In genomic region chr10:124625831-124626238, GRCh38 we compare ENCODE assay signal across 22 cellular contexts.
A peak's percentile ranks its signal among the peaks of the same experiment; 100 is the strongest.
DNase-seq lines count a peak whose midpoint lies in the region; ATAC-seq and TF ChIP-seq lines count a peak whose summit lies in the region.
"Had no signal": no experiment of that assay in that cellular context is flagged by ENCODE, and none has a peak within 500 bp of the region (broad histone marks: within the 10 kb centered on the region; RNA-seq: fewer than 3 reads in every experiment).

No MANE protein-coding gene starts in this region.

- H3K27me3 Mint-ChIP-seq in activated B cell treated with CpG ODN at 0.5 μM for 24 hours: no peaks in the 10 kb centered on the region
- H3K27me3 Mint-ChIP-seq in activated T-cell treated with anti-CD3 and anti-CD28 coated beads, Interleukin-2, amount 50 U/mL, for 24 hours: no peaks in the 10 kb centered on the region
- H3K27me3 Mint-ChIP-seq: progenitor cell of endocrine pancreas, type B pancreatic cell had no signal

- H3K9me3 ChIP-seq in DND-41 (ENCODE audit: insufficient read depth, low read length, severe bottlenecking): no peaks in the 10 kb centered on the region
- H3K9me3 ChIP-seq: esophagus muscularis mucosa had no signal

- CTCF ChIA-PET in activated B cell treated with CpG ODN at 0.5 μM for 24 hours (lab: Charles Lee): interaction anchor here (1.8 to 2.5 kb wide), 4 partner anchors 92 to 120 kb away, joined by 5 to 8 read pairs (median 7); no protein-coding TSS in a partner anchor

- peaks cover 99% of the 10 kb centered on the region for H3K4me1 Mint-ChIP-seq in activated B cell treated with CpG ODN at 0.5 μM for 24 hours
- H3K4me1 Mint-ChIP-seq in stimulated activated effector memory CD8-positive, alpha-beta T cell treated with anti-CD3 and anti-CD28 coated beads, Interleukin-12 subunit alpha, Interleukin-12 subunit beta, amount 100 ng/mL, for 72 hours: peaks cover 71% of the 10 kb centered on the region
- H3K4me1 Mint-ChIP-seq in activated T-cell treated with anti-CD3 and anti-CD28 coated beads, Interleukin-2, amount 50 U/mL, for 24 hours (ENCODE audit: low read depth): peaks cover 45% of the 10 kb centered on the region

- H3K27ac ChIP-seq in DND-41 (ENCODE audit: low read length) (peak overlapping the region; percentile 95), foreskin keratinocyte (no peak overlapping the region)
- H3K27ac ChIP-seq: hepatocyte had no signal

- H3K27me3 ChIP-seq in DND-41 (ENCODE audit: insufficient read depth, low read length, poor library complexity) (no peaks in the 10 kb centered on the region), foreskin keratinocyte (no peaks in the 10 kb centered on the region)
- H3K27me3 ChIP-seq: esophagus muscularis mucosa, hepatocyte had no signal

- H3K4me1 ChIP-seq in DND-41 (ENCODE audit: insufficient read depth, low read length): peaks cover 72% of the 10 kb centered on the region
- peaks cover 10% of the 10 kb centered on the region for H3K4me1 ChIP-seq in foreskin keratinocyte

- intact Hi-C loops in activated B cell treated with CpG ODN at 0.5 μM for 24 hours (cut with micrococcal nuclease): loop anchor here (2.0 to 5.0 kb wide), 2 partner anchors 15 to 39 kb away; no protein-coding TSS in a partner anchor
- intact Hi-C loops in left cardiac atrium (cut with DNase I): loop anchor here (5.0 to 10.0 kb wide), 2 partner anchors 46 to 81 kb away; no protein-coding TSS in a partner anchor

- peaks cover 61% of the 10 kb centered on the region for H3K36me3 ChIP-seq in DND-41 (ENCODE audit: insufficient read depth, low read length)

- peaks cover 27% of the 10 kb centered on the region for H3K36me3 Mint-ChIP-seq in activated B cell treated with CpG ODN at 0.5 μM for 24 hours (ENCODE audit: low read depth)
- H3K36me3 Mint-ChIP-seq in stimulated activated effector memory CD8-positive, alpha-beta T cell treated with anti-CD3 and anti-CD28 coated beads, Interleukin-12 subunit alpha, Interleukin-12 subunit beta, amount 100 ng/mL, for 72 hours: peaks cover 34% of the 10 kb centered on the region
- peaks cover 23% of the 10 kb centered on the region for H3K36me3 Mint-ChIP-seq in activated T-cell treated with anti-CD3 and anti-CD28 coated beads, Interleukin-2, amount 50 U/mL, for 24 hours (ENCODE audit: low read depth)
- H3K36me3 Mint-ChIP-seq: type B pancreatic cell, WTC11 had no signal

- no peaks in the 10 kb centered on the region for H3K9me3 Mint-ChIP-seq in activated B cell treated with CpG ODN at 0.5 μM for 24 hours
- H3K9me3 Mint-ChIP-seq in stimulated activated effector memory CD8-positive, alpha-beta T cell treated with anti-CD3 and anti-CD28 coated beads, Interleukin-12 subunit alpha, Interleukin-12 subunit beta, amount 100 ng/mL, for 72 hours: no peaks in the 10 kb centered on the region
- no peaks in the 10 kb centered on the region for H3K9me3 Mint-ChIP-seq in activated T-cell treated with anti-CD3 and anti-CD28 coated beads, Interleukin-2, amount 50 U/mL, for 24 hours
- H3K9me3 Mint-ChIP-seq: activated T-helper 1 cell treated with anti-CD3 and anti-CD28 coated beads, Interleukin-12 subunit alpha, Interleukin-12 subunit beta, Interleukin-2, Interleukin-4 antibody, amounts not matched to agents 30 ng/mL and 10 ng/mL and 1 ng/mL, durations not matched to agents 14 hours and 24 hours and 36 hours; CD8-positive, alpha-beta T cell; mesothelial cell of epicardium; type B pancreatic cell; WTC11 had no signal

- ATAC-seq in DND-41 (ENCODE audit: insufficient read depth, low read depth) (no peak), activated B cell treated with CpG ODN at 0.5 μM for 24 hours (ENCODE audit: low read depth) (no peak), left cardiac atrium (peak; percentile 14 to 33), foreskin keratinocyte (no peak)
- peak; percentile 38 for ATAC-seq in stimulated activated effector memory CD8-positive, alpha-beta T cell treated with anti-CD3 and anti-CD28 coated beads, Interleukin-12 subunit alpha, Interleukin-12 subunit beta, amount 100 ng/mL, for 72 hours
- ATAC-seq: CD8-positive, alpha-beta T cell; WTC11 had no signal

- H2AFZ ChIP-seq in DND-41 (ENCODE audit: low read depth, low read length): no peak overlapping the region
- H2AFZ ChIP-seq: hepatocyte had no signal

- no peaks in the 10 kb centered on the region for H4K20me1 ChIP-seq in DND-41 (ENCODE audit: insufficient read depth, low read length)

- POLR2A ChIA-PET in activated B cell treated with CpG ODN at 0.5 μM for 24 hours (lab: Charles Lee): interaction anchor here (1.1 to 15.9 kb wide), 5 partner anchors 12 to 93 kb away, joined by 3 to 207 read pairs (median 28); no protein-coding TSS in a partner anchor

- H3K4me2 ChIP-seq in DND-41 (ENCODE audit: insufficient read depth, low read length): peak overlapping the region; percentile 45; the same call in 1 of the 2 replicates
- H3K4me2 ChIP-seq: hepatocyte had no signal

- DNase-seq in DND-41: no peak
- DNase-seq in activated B cell treated with CpG ODN at 0.5 μM for 24 hours: no peak
- peak; percentile 66 for DNase-seq in left cardiac atrium
- no peak for DNase-seq in stimulated activated effector memory CD8-positive, alpha-beta T cell treated with anti-CD3 and anti-CD28 coated beads, Interleukin-12 subunit alpha, Interleukin-12 subunit beta, amount 100 ng/mL, for 72 hours (ENCODE audit: low spot score in 2 of 2)
- DNase-seq in foreskin keratinocyte: no peak
- no peak for DNase-seq in kidney glomerular epithelial cell (lab: John Stamatoyannopoulos, UW)
- DNase-seq in activated T-cell treated with anti-CD3 and anti-CD28 coated beads, Interleukin-2, amount 50 U/mL, for 24 hours: no peak
- DNase-seq in AG08395 (ENCODE audit: low spot score): no peak
- DNase-seq: ACHN; CD8-positive, alpha-beta T cell; DMS79; GOT3; kidney; NCI-H2029 treated with DMSO at 0.1 percent for 48 hours; T-helper 2 cell had no signal

- H3K27ac Mint-ChIP-seq in activated B cell treated with CpG ODN at 0.5 μM for 24 hours: peak overlapping the region; percentile 95
- H3K27ac Mint-ChIP-seq in stimulated activated effector memory CD8-positive, alpha-beta T cell treated with anti-CD3 and anti-CD28 coated beads, Interleukin-12 subunit alpha, Interleukin-12 subunit beta, amount 100 ng/mL, for 72 hours: no peak overlapping the region
- no peak overlapping the region for H3K27ac Mint-ChIP-seq in activated T-cell treated with anti-CD3 and anti-CD28 coated beads, Interleukin-2, amount 50 U/mL, for 24 hours
- H3K27ac Mint-ChIP-seq: mesothelial cell of epicardium had no signal

- no peak for TF ChIP-seq CTCF in DND-41 (IDR thresholded peaks at IDR 0.05; ENCODE audit: borderline replicate concordance, extremely low read depth, low read length, poor library complexity, severe bottlenecking)
- no peak for TF ChIP-seq CTCF in activated B cell treated with CpG ODN at 0.5 μM for 24 hours (IDR thresholded peaks at IDR 0.05)
- TF ChIP-seq CTCF in foreskin keratinocyte (conservative IDR thresholded peaks at IDR 0.05): no peak

- peak overlapping the region; percentile 58 for H3K9ac ChIP-seq in DND-41 (ENCODE audit: low read depth, low read length)

- H3K4me3 ChIP-seq in DND-41 (ENCODE audit: low read depth in 1 of 2, low read length in 2 of 2): no peak overlapping the region
- H3K4me3 ChIP-seq: esophagus muscularis mucosa, hepatocyte had no signal

- peaks cover 96% of the 10 kb centered on the region for H3K79me2 ChIP-seq in DND-41 (ENCODE audit: insufficient read depth, low read length)

- no peak overlapping the region for H3K4me3 Mint-ChIP-seq in activated B cell treated with CpG ODN at 0.5 μM for 24 hours
- H3K4me3 Mint-ChIP-seq in stimulated activated effector memory CD8-positive, alpha-beta T cell treated with anti-CD3 and anti-CD28 coated beads, Interleukin-12 subunit alpha, Interleukin-12 subunit beta, amount 100 ng/mL, for 72 hours: no peak overlapping the region
- no peak overlapping the region for H3K4me3 Mint-ChIP-seq in activated T-cell treated with anti-CD3 and anti-CD28 coated beads, Interleukin-2, amount 50 U/mL, for 24 hours
- H3K4me3 Mint-ChIP-seq: mesothelial cell of epicardium, type B pancreatic cell, WTC11 had no signal

Comparison
In these comparisons a context has a peak if more than half of its experiments do, and no peak if none do; other contexts are left out.
1. ATAC-seq: peak in left cardiac atrium (2 of 2) and stimulated activated effector memory CD8-positive, alpha-beta T cell treated with anti-CD3 and anti-CD28 coated beads, Interleukin-12 subunit alpha, Interleukin-12 subunit beta, amount 100 ng/mL, for 72 hours (single experiment); none in DND-41 (single experiment), activated B cell treated with CpG ODN at 0.5 μM for 24 hours (single experiment) and foreskin keratinocyte (single experiment).